In the genomic region with DNA sequence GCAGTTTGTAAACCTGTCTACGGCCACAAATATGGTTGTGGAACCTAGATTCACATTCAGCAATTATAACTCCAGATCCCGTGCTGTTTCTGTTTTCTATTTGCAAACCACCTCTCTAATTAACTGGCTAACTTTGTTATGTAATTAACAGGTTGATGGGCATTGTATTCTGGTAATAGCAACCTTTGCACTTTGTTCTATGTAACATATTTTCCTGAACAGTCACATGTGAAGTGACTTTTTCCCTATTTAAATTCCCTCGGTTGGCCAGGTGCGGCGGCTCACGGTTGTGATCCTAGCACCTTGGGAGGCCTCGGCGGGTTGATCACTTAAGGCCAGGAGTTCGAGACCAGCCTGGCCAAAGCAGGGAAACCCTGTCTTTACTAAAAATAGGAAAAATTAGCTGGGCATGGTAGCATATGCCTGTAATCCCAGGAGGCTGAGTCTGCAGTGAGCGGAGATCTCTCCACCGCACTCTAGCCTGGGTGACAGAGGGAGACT, we compare ENCODE assay signal across 8 cellular contexts. TPM values are rescaled to one million over a fixed set of nuclear protein-coding genes. Genes with fewer than 3 reads are reported as not detected.
DNase-seq lines count a peak whose midpoint lies in the region; ATAC-seq and TF ChIP-seq lines count a peak whose summit lies in the region.

No MANE protein-coding gene starts in this region.

- ATAC-seq in heart right ventricle (no peak), HG02840 (IDR thresholded peaks at IDR 0.05; ENCODE audit: low FRiP score, unreplicated experiment) (no peak), HG02623 (IDR thresholded peaks at IDR 0.05; ENCODE audit: unreplicated experiment) (no peak)

- 53 to 57% methylated on average over 11 of the region's 11 CpGs for WGBS in heart right ventricle, 2 donors
- 44 to 57% methylated on average over 2 to 11 of the region's 11 CpGs for WGBS in transverse colon (ENCODE audit: low coverage in 1 of 2), 2 donors

- peak overlapping the region; percentile 23 for H3K27ac Mint-ChIP-seq in activated T-helper 1 cell treated with anti-CD3 and anti-CD28 coated beads, Interleukin-12 subunit alpha, Interleukin-12 subunit beta, Interleukin-2, Interleukin-4 antibody, amounts not matched to agents 30 ng/mL and 10 ng/mL and 1 ng/mL, durations not matched to agents 14 hours and 24 hours and 36 hours

- no peak for TF ChIP-seq EP300 in transverse colon (IDR thresholded peaks at IDR 0.05; ENCODE audit: low read depth)

- H3K4me1 Mint-ChIP-seq in activated T-helper 1 cell treated with anti-CD3 and anti-CD28 coated beads, Interleukin-12 subunit alpha, Interleukin-12 subunit beta, Interleukin-2, Interleukin-4 antibody, amounts not matched to agents 30 ng/mL and 10 ng/mL and 1 ng/mL, durations not matched to agents 14 hours and 24 hours and 36 hours (ENCODE audit: low read depth): peaks cover 30% of the 10 kb centered on the region

- intact Hi-C loops in heart right ventricle (cut with DNase I): loop anchor here in 6 of 10 donors (2.0 to 10.0 kb wide), 3 partner anchors 59 to 61 kb away; a partner anchor contains a TSS
- intact Hi-C loops in cardiac septum (cut with DNase I): loop anchor here (2.0 kb wide), 1 partner anchor 61 kb away; a partner anchor contains a TSS
- intact Hi-C loops in activated T-helper 1 cell treated with anti-CD3 and anti-CD28 coated beads, Interleukin-12 subunit alpha, Interleukin-12 subunit beta, Interleukin-2, Interleukin-4 antibody, amounts not matched to agents 30 ng/mL and 10 ng/mL and 1 ng/mL, durations not matched to agents 14 hours and 24 hours and 36 hours (cut with micrococcal nuclease): loop anchor here (2.0 to 10.0 kb wide), 3 partner anchors 349 to 993 kb away; a partner anchor contains a TSS
- intact Hi-C loops in transverse colon (cut with DNase I; ENCODE audit: low total_unique reads): no loop called here

- no peaks in the 10 kb centered on the region for H3K9me3 ChIP-seq in heart right ventricle
- no peaks in the 10 kb centered on the region for H3K9me3 ChIP-seq in transverse colon

- no peak for TF ChIP-seq POLR2A in transverse colon (IDR thresholded peaks at IDR 0.05)

- H3K27ac ChIP-seq in heart right ventricle (peak overlapping the region in 7 of 10 donors; percentile 88 to 96 (median 91)), transverse colon (peak overlapping the region; percentile 89 to 93 (median 90))

- peak overlapping the region; percentile 100 for H3K4me3 Mint-ChIP-seq in activated T-helper 1 cell treated with anti-CD3 and anti-CD28 coated beads, Interleukin-12 subunit alpha, Interleukin-12 subunit beta, Interleukin-2, Interleukin-4 antibody, amounts not matched to agents 30 ng/mL and 10 ng/mL and 1 ng/mL, durations not matched to agents 14 hours and 24 hours and 36 hours

- H3K27me3 Mint-ChIP-seq in activated T-helper 1 cell treated with anti-CD3 and anti-CD28 coated beads, Interleukin-12 subunit alpha, Interleukin-12 subunit beta, Interleukin-2, Interleukin-4 antibody, amounts not matched to agents 30 ng/mL and 10 ng/mL and 1 ng/mL, durations not matched to agents 14 hours and 24 hours and 36 hours (ENCODE audit: insufficient read depth): no peaks in the 10 kb centered on the region

- H3K4me1 ChIP-seq in heart right ventricle (peaks cover 0 to 35% (median 28%) of the 10 kb centered on the region in 9 donors), transverse colon (peaks cover 0 to 32% (median 6%) of the 10 kb centered on the region in 4 donors)

- H3K36me3 ChIP-seq in heart right ventricle (peaks cover 0 to 3% (median 0%) of the 10 kb centered on the region in 9 donors), kidney epithelial cell (ENCODE audit: control insufficient read depth, insufficient read depth, low read length) (no peaks in the 10 kb centered on the region), transverse colon (no peaks in the 10 kb centered on the region)

- H3K4me3 ChIP-seq in heart right ventricle (peak overlapping the region in 9 of 10 donors; percentile 66 to 93 (median 73)), kidney epithelial cell (ENCODE audit: low read depth, low read length) (peak overlapping the region; percentile 97), transverse colon (peak overlapping the region in 3 of 4 donors; percentile 51 to 65 (median 58))

- H3K36me3 Mint-ChIP-seq in activated T-helper 1 cell treated with anti-CD3 and anti-CD28 coated beads, Interleukin-12 subunit alpha, Interleukin-12 subunit beta, Interleukin-2, Interleukin-4 antibody, amounts not matched to agents 30 ng/mL and 10 ng/mL and 1 ng/mL, durations not matched to agents 14 hours and 24 hours and 36 hours (ENCODE audit: low read depth): peaks cover 8% of the 10 kb centered on the region

- TF ChIP-seq CTCF in heart right ventricle (IDR thresholded peaks at IDR 0.05) (no peak), kidney epithelial cell (IDR thresholded peaks at IDR 0.05; ENCODE audit: insufficient read depth, low read length, poor library complexity, severe bottlenecking) (no peak), transverse colon (IDR thresholded peaks at IDR 0.05) (peak in 1 of 5 experiments; percentile 9)

- DNase-seq in heart right ventricle (no peak), cardiac septum (ENCODE audit: low spot score) (no peak), kidney epithelial cell (ENCODE audit: low read depth) (no peak), transverse colon (peak; percentile 67), hypothalamus (lab: John Stamatoyannopoulos, UW) (no peak)
- DNase-seq in activated T-helper 1 cell treated with anti-CD3 and anti-CD28 coated beads, Interleukin-12 subunit alpha, Interleukin-12 subunit beta, Interleukin-2, Interleukin-4 antibody, amounts not matched to agents 30 ng/mL and 10 ng/mL and 1 ng/mL, durations not matched to agents 14 hours and 24 hours and 36 hours (ENCODE audit: low spot score): no peak

- in situ Hi-C loops in transverse colon (cut with MboI; ENCODE audit: low pct_ligation_motif_present in 1 of 4, low pct_unique_long_range_greater_than_20kb in 1 of 4, low sequenced_read_pairs in 3 of 4): loop anchor here in 1 of 4 donors (10.0 kb wide), 1 partner anchor 59 kb away; a partner anchor contains a TSS

- H3K9me3 Mint-ChIP-seq in activated T-helper 1 cell treated with anti-CD3 and anti-CD28 coated beads, Interleukin-12 subunit alpha, Interleukin-12 subunit beta, Interleukin-2, Interleukin-4 antibody, amounts not matched to agents 30 ng/mL and 10 ng/mL and 1 ng/mL, durations not matched to agents 14 hours and 24 hours and 36 hours: no peaks in the 10 kb centered on the region

- H3K27me3 ChIP-seq in heart right ventricle (no peaks in the 10 kb centered on the region), kidney epithelial cell (ENCODE audit: control insufficient read depth, insufficient read depth, low read length) (no peaks in the 10 kb centered on the region), transverse colon (no peaks in the 10 kb centered on the region)

RNA-seq across cellular contexts. Expression of a gene that starts 1.4 kb away (rescaled TPM):
- total RNA-seq in heart right ventricle (100 to 1,000 TPM; 174 to 425 (median 360) TPM), cardiac septum (247 TPM), kidney epithelial cell (27.9 and 29.6 TPM in 2 replicates), transverse colon (100 to 1,000 TPM in 2 of 4 donors, 10 to 100 TPM in 2; 34.4 to 138 (median 91.5) TPM)
- 10 to 100 TPM; 39.3 to 50.4 TPM for polyA plus RNA-seq in heart right ventricle
- total RNA-seq in activated T-helper 1 cell treated with anti-CD3 and anti-CD28 coated beads, Interleukin-12 subunit alpha, Interleukin-12 subunit beta, Interleukin-2, Interleukin-4 antibody, amounts not matched to agents 30 ng/mL and 10 ng/mL and 1 ng/mL, durations not matched to agents 14 hours and 24 hours and 36 hours: 53.2 and 54.8 TPM in 2 replicates
